1 cellular context compared by ENCODE assay signal in genomic region chr1:212858461-212859265, GRCh38.
TF ChIP-seq lines count a peak whose summit lies in the region.

No MANE protein-coding gene starts in this region.

TF ChIP-seq in WTC11, 78 proteins besides CTCF, POLR2A, EP300 and RAD21 (continued from another document):
- TF ChIP-seq EMX1 (CRISPR knock-in tag; IDR thresholded peaks at IDR 0.05) (no peak), KAT7 (CRISPR knock-in tag; IDR thresholded peaks at IDR 0.05; ENCODE audit: borderline replicate concordance) (peak; percentile 59; the same call in 1 of the 2 replicates), TEAD4 (CRISPR knock-in tag; IDR thresholded peaks at IDR 0.05) (no peak)
- TF ChIP-seq, protein P1, sequence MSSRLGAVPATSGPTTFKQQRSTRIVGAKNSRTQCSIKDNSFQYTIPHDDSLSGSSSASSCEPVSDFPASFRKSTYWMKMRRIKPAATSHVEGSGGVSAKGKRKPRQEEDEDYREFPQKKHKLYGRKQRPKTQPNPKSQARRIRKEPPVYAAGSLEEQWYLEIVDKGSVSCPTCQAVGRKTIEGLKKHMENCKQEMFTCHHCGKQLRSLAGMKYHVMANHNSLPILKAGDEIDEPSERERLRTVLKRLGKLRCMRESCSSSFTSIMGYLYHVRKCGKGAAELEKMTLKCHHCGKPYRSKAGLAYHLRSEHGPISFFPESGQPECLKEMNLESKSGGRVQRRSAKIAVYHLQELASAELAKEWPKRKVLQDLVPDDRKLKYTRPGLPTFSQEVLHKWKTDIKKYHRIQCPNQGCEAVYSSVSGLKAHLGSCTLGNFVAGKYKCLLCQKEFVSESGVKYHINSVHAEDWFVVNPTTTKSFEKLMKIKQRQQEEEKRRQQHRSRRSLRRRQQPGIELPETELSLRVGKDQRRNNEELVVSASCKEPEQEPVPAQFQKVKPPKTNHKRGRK (CRISPR knock-in tag; IDR thresholded peaks at IDR 0.05; ENCODE audit: borderline replicate concordance), result no peak
- TF ChIP-seq, protein P2, sequence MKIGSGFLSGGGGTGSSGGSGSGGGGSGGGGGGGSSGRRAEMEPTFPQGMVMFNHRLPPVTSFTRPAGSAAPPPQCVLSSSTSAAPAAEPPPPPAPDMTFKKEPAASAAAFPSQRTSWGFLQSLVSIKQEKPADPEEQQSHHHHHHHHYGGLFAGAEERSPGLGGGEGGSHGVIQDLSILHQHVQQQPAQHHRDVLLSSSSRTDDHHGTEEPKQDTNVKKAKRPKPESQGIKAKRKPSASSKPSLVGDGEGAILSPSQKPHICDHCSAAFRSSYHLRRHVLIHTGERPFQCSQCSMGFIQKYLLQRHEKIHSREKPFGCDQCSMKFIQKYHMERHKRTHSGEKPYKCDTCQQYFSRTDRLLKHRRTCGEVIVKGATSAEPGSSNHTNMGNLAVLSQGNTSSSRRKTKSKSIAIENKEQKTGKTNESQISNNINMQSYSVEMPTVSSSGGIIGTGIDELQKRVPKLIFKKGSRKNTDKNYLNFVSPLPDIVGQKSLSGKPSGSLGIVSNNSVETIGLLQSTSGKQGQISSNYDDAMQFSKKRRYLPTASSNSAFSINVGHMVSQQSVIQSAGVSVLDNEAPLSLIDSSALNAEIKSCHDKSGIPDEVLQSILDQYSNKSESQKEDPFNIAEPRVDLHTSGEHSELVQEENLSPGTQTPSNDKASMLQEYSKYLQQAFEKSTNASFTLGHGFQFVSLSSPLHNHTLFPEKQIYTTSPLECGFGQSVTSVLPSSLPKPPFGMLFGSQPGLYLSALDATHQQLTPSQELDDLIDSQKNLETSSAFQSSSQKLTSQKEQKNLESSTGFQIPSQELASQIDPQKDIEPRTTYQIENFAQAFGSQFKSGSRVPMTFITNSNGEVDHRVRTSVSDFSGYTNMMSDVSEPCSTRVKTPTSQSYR (CRISPR knock-in tag; IDR thresholded peaks at IDR 0.05), result peak; percentile 54; the same call in 1 of the 2 replicates
TF ChIP-seq in WTC11: peak in this region for 12.
